ENCODE assay signal across 12 cellular contexts in genomic region chr14:101851716-101852395, GRCh38.
DNase-seq lines count a peak whose midpoint lies in the region; ATAC-seq and TF ChIP-seq lines count a peak whose summit lies in the region.
"Had no signal": no experiment of that assay in that cellular context is flagged by ENCODE, and none has a peak within 500 bp of the region (broad histone marks: within the 10 kb centered on the region; RNA-seq: fewer than 3 reads in every experiment).

No MANE protein-coding gene starts in this region.

- ATAC-seq in activated CD4-positive, alpha-beta T cell treated with anti-CD3 and anti-CD28 coated beads for 36 hours: no peak
- ATAC-seq in naive thymus-derived CD8-positive, alpha-beta T cell: no peak
- ATAC-seq in HG03196 (IDR thresholded peaks at IDR 0.05; ENCODE audit: unreplicated experiment): no peak

- no peaks in the 10 kb centered on the region for H3K9me3 Mint-ChIP-seq in activated CD4-positive, alpha-beta T cell treated with anti-CD3 and anti-CD28 coated beads for 36 hours (ENCODE audit: low read depth)
- no peaks in the 10 kb centered on the region for H3K9me3 Mint-ChIP-seq in naive thymus-derived CD8-positive, alpha-beta T cell
- no peaks in the 10 kb centered on the region for H3K9me3 Mint-ChIP-seq in progenitor cell of endocrine pancreas (ENCODE audit: low read depth)

- no peak overlapping the region for H3K4me3 Mint-ChIP-seq in activated CD4-positive, alpha-beta T cell treated with anti-CD3 and anti-CD28 coated beads for 36 hours
- H3K4me3 Mint-ChIP-seq in naive thymus-derived CD8-positive, alpha-beta T cell: peak overlapping the region in 8 of 10 donors; percentile 5 to 71 (median 36)
- no peak overlapping the region for H3K4me3 Mint-ChIP-seq in progenitor cell of endocrine pancreas (ENCODE audit: low read depth)

- H3K27ac Mint-ChIP-seq in activated CD4-positive, alpha-beta T cell treated with anti-CD3 and anti-CD28 coated beads for 36 hours: peak overlapping the region; percentile 44
- peak overlapping the region; percentile 11 to 87 (median 75) for H3K27ac Mint-ChIP-seq in naive thymus-derived CD8-positive, alpha-beta T cell
- H3K27ac Mint-ChIP-seq in progenitor cell of endocrine pancreas: no peak overlapping the region

- H3K27me3 ChIP-seq in HL-60 (ENCODE audit: insufficient read depth, poor library complexity, severe bottlenecking): no peaks in the 10 kb centered on the region
- H3K27me3 ChIP-seq: adrenal gland, esophagus muscularis mucosa, MG63 had no signal

- peak overlapping the region; percentile 71 for H3K27ac ChIP-seq in HL-60 (replicated peaks)
- H3K27ac ChIP-seq: esophagus muscularis mucosa had no signal

- no peak for DNase-seq in activated CD4-positive, alpha-beta T cell treated with anti-CD3 and anti-CD28 coated beads for 36 hours
- DNase-seq in activated CD4-positive, alpha-beta T cell treated with anti-CD3 and anti-CD28 coated beads for 4 hours: no peak
- DNase-seq in HL-60 (ENCODE audit: low read depth in 1 of 2, low spot score in 1 of 2) (peak; percentile 54 to 73), SKM-1 treated with dmso at 0.1 percent for 144 hours (lab: John Stamatoyannopoulos, UW; ENCODE audit: unreplicated experiment) (peak; percentile 57), progenitor cell of endocrine pancreas (ENCODE audit: low spot score, unreplicated experiment) (no peak), T-helper 1 cell (no peak)
- no peak for DNase-seq in naive thymus-derived CD8-positive, alpha-beta T cell
- DNase-seq: adrenal gland, DMS53, MG63 had no signal

- POLR2A ChIA-PET in activated CD4-positive, alpha-beta T cell treated with anti-CD3 and anti-CD28 coated beads for 36 hours (lab: Charles Lee): no interaction called here
- POLR2A ChIA-PET in naive thymus-derived CD8-positive, alpha-beta T cell (lab: Charles Lee): interaction anchor here (0.8 to 1.0 kb wide), 2 partner anchors 10 to 30 kb away, joined by 3 read pairs; no protein-coding TSS in a partner anchor

- no peaks in the 10 kb centered on the region for H3K27me3 Mint-ChIP-seq in activated CD4-positive, alpha-beta T cell treated with anti-CD3 and anti-CD28 coated beads for 36 hours
- no peaks in the 10 kb centered on the region for H3K27me3 Mint-ChIP-seq in naive thymus-derived CD8-positive, alpha-beta T cell
- H3K27me3 Mint-ChIP-seq in progenitor cell of endocrine pancreas: no peaks in the 10 kb centered on the region

- CTCF ChIA-PET in activated CD4-positive, alpha-beta T cell treated with anti-CD3 and anti-CD28 coated beads for 36 hours (lab: Charles Lee): interaction anchor here (0.7 to 1.6 kb wide), 4 partner anchors 10 to 989 kb away, joined by 3 to 6 read pairs (median 4); no protein-coding TSS in a partner anchor

- H3K4me1 Mint-ChIP-seq in activated CD4-positive, alpha-beta T cell treated with anti-CD3 and anti-CD28 coated beads for 36 hours: peaks cover 87% of the 10 kb centered on the region
- H3K4me1 Mint-ChIP-seq in naive thymus-derived CD8-positive, alpha-beta T cell: peaks cover 59 to 96% (median 94%) of the 10 kb centered on the region in 4 donors
- peaks cover 7% of the 10 kb centered on the region for H3K4me1 Mint-ChIP-seq in progenitor cell of endocrine pancreas (ENCODE audit: low read depth)

- H3K4me3 ChIP-seq in HL-60 (replicated peaks; ENCODE audit: insufficient read depth, low read length): no peak overlapping the region
- H3K4me3 ChIP-seq: adrenal gland, esophagus muscularis mucosa, MG63 had no signal

- TF ChIP-seq CTCF in HL-60 (IDR thresholded peaks at IDR 0.05; ENCODE audit: insufficient read depth, low read length): no peak
- TF ChIP-seq CTCF in progenitor cell of endocrine pancreas (IDR thresholded peaks at IDR 0.05; ENCODE audit: unreplicated experiment): no peak

- intact Hi-C loops in activated CD4-positive, alpha-beta T cell treated with anti-CD3 and anti-CD28 coated beads for 36 hours (cut with DNase I, micrococcal nuclease): no loop called here

- peaks cover 31% of the 10 kb centered on the region for H3K36me3 Mint-ChIP-seq in activated CD4-positive, alpha-beta T cell treated with anti-CD3 and anti-CD28 coated beads for 36 hours (ENCODE audit: low read depth)
- peaks cover 0 to 44% (median 3%) of the 10 kb centered on the region in 3 donors for H3K36me3 Mint-ChIP-seq in naive thymus-derived CD8-positive, alpha-beta T cell
- peaks cover 5% of the 10 kb centered on the region for H3K36me3 Mint-ChIP-seq in progenitor cell of endocrine pancreas (ENCODE audit: insufficient read depth)

Comparison
In these comparisons a context has a peak if more than half of its experiments do, and no peak if none do; other contexts are left out.
1. DNase-seq: peak in HL-60 (2 of 2) and SKM-1 treated with dmso at 0.1 percent for 144 hours (single experiment); none in activated CD4-positive, alpha-beta T cell treated with anti-CD3 and anti-CD28 coated beads for 36 hours (single experiment), activated CD4-positive, alpha-beta T cell treated with anti-CD3 and anti-CD28 coated beads for 4 hours (0 of 2), naive thymus-derived CD8-positive, alpha-beta T cell (0 of 10), progenitor cell of endocrine pancreas (single experiment) and T-helper 1 cell (0 of 5).
2. H3K4me3 Mint-ChIP-seq: peak in naive thymus-derived CD8-positive, alpha-beta T cell (8 of 10); none in activated CD4-positive, alpha-beta T cell treated with anti-CD3 and anti-CD28 coated beads for 36 hours (single experiment) and progenitor cell of endocrine pancreas (single experiment).